In genomic region chr3:141389703-141390102, GRCh38 we compare ENCODE assay signal across 18 cellular contexts. TPM values are rescaled to one million over a fixed set of nuclear protein-coding genes. Genes with fewer than 3 reads are reported as not detected.
DNase-seq lines count a peak whose midpoint lies in the region; ATAC-seq, FAIRE-seq and TF ChIP-seq lines count a peak whose summit lies in the region.
"Had no signal": no experiment of that assay in that cellular context is flagged by ENCODE, and none has a peak within 500 bp of the region (broad histone marks: within the 10 kb centered on the region; RNA-seq: fewer than 3 reads in every experiment).

No MANE protein-coding gene starts in this region.

- TF ChIP-seq POLR2A in HepG2 (IDR thresholded peaks at IDR 0.05; ENCODE audit: insufficient read depth in 1 of 2, low read depth in 2 of 2, low read length in 2 of 2): no peak
- no peak for TF ChIP-seq POLR2A in right lobe of liver (IDR thresholded peaks at IDR 0.05)
- no peak for TF ChIP-seq POLR2A in thyroid gland (IDR thresholded peaks at IDR 0.05)

- no peaks in the 10 kb centered on the region for H3K9me3 Mint-ChIP-seq in T-cell
- H3K9me3 Mint-ChIP-seq in immature natural killer cell: peaks cover 0 to 2% (median 0%) of the 10 kb centered on the region in 6 donors
- H3K9me3 Mint-ChIP-seq in nephron progenitor cell: peaks cover 4% of the 10 kb centered on the region
- H3K9me3 Mint-ChIP-seq: stimulated activated naive B cell treated with anti-CD40 and anti-IgM and Interleukin-4, amounts not matched to agents 10 μg/mL and 1 μg/mL and 100 μg/mL, for 72 hours had no signal

- H3K4me3 Mint-ChIP-seq in T-cell (peak overlapping the region in 1 of 3 donors; percentile 63), immature natural killer cell (no peak overlapping the region), nephron progenitor cell (no peak overlapping the region)

- peaks cover 6 to 16% of the 10 kb centered on the region in 2 experiments for H3K36me3 ChIP-seq in HepG2 (replicated peaks in 1 of 2; ENCODE audit: control insufficient read depth in 1 of 2, insufficient read depth in 2 of 2, low read length in 2 of 2)
- no peaks in the 10 kb centered on the region for H3K36me3 ChIP-seq in right lobe of liver
- no peaks in the 10 kb centered on the region for H3K36me3 ChIP-seq in thyroid gland
- H3K36me3 ChIP-seq: BLaER1 had no signal

- H3K27ac Mint-ChIP-seq in T-cell: peak overlapping the region; percentile 17 to 50
- no peak overlapping the region for H3K27ac Mint-ChIP-seq in immature natural killer cell
- H3K27ac Mint-ChIP-seq in nephron progenitor cell: no peak overlapping the region
- H3K27ac Mint-ChIP-seq: naive B cell; stimulated activated naive B cell treated with anti-CD40 and anti-IgM and Interleukin-4, amounts not matched to agents 10 μg/mL and 1 μg/mL and 100 μg/mL, for 72 hours had no signal

- intact Hi-C loops in HepG2 (cut with micrococcal nuclease; ENCODE audit: unreplicated experiment): no loop called here
- intact Hi-C loops in right lobe of liver (cut with DNase I): no loop called here
- intact Hi-C loops in thyroid gland (cut with DNase I): no loop called here

- no peaks in the 10 kb centered on the region for H4K20me1 ChIP-seq in HepG2 (ENCODE audit: insufficient read depth, low read length)
- H4K20me1 ChIP-seq: BLaER1 had no signal

- no peak overlapping the region for H2AFZ ChIP-seq in HepG2 (ENCODE audit: low read length)

- peaks cover 0 to 14% (median 14%) of the 10 kb centered on the region in 3 donors for H3K4me1 Mint-ChIP-seq in T-cell
- H3K4me1 Mint-ChIP-seq in immature natural killer cell: peaks cover 0 to 3% of the 10 kb centered on the region in 2 donors
- H3K4me1 Mint-ChIP-seq in nephron progenitor cell: peaks cover 63% of the 10 kb centered on the region

- H3K4me2 ChIP-seq in HepG2 (ENCODE audit: low read depth, low read length): no peak overlapping the region
- H3K4me2 ChIP-seq: BLaER1 had no signal

- CTCF ChIA-PET in HepG2 (lab: Yijun Ruan, JAX; ENCODE audit: low intra/inter-chr PET ratio, low total read pairs) (no interaction called here), T-cell (lab: Charles Lee) (interaction anchor here in 1 of 2 donors (2.1 kb wide), 1 partner anchor 65 kb away, joined by 6 read pairs; no protein-coding TSS in a partner anchor)

- POLR2A ChIA-PET in HepG2 (lab: Yijun Ruan, JAX): no interaction called here
- POLR2A ChIA-PET in T-cell (lab: Charles Lee): interaction anchor here in 1 of 2 donors (0.6 to 0.7 kb wide), 2 partner anchors 16 to 46 kb away, joined by 6 to 17 read pairs; no protein-coding TSS in a partner anchor

- no peaks in the 10 kb centered on the region for H3K27me3 Mint-ChIP-seq in T-cell
- peaks cover 2 to 5% (median 4%) of the 10 kb centered on the region in 3 donors for H3K27me3 Mint-ChIP-seq in immature natural killer cell (ENCODE audit: low read depth in 3 of 3)
- H3K27me3 Mint-ChIP-seq in nephron progenitor cell (ENCODE audit: low read depth, poor library complexity): no peaks in the 10 kb centered on the region

- TF ChIP-seq CTCF in HepG2 (CRISPR knock-in tag; IDR thresholded peaks at IDR 0.05): no peak
- TF ChIP-seq CTCF in right lobe of liver (IDR thresholded peaks at IDR 0.05): no peak
- TF ChIP-seq CTCF in thyroid gland (IDR thresholded peaks at IDR 0.05): no peak
- no peak for TF ChIP-seq CTCF in nephron progenitor cell (IDR thresholded peaks at IDR 0.05)

- TF ChIP-seq EP300 in HepG2 (IDR thresholded peaks at IDR 0.05; ENCODE audit: low read depth in 2 of 2, low read length in 2 of 2) (no peak), HepG2 (CRISPR knock-in tag; IDR thresholded peaks at IDR 0.05; ENCODE audit: borderline replicate concordance) (no peak)

- no peak overlapping the region for H3K27ac ChIP-seq in HepG2 (ENCODE audit: extremely low read length, insufficient read depth, low read length)
- H3K27ac ChIP-seq in right lobe of liver: no peak overlapping the region
- H3K27ac ChIP-seq in epithelial cell of prostate: peak overlapping the region; percentile 15
- peak overlapping the region in 2 of 3 donors; percentile 80 to 93 for H3K27ac ChIP-seq in thyroid gland
- H3K27ac ChIP-seq: BLaER1, right atrium auricular region had no signal

- in situ Hi-C loops in HepG2 (cut with HindIII; ENCODE audit: extremely low pct_ligation_motif_present, low pct_unique_long_range_greater_than_20kb): no loop called here

- H3K79me2 ChIP-seq in HepG2 (ENCODE audit: insufficient read depth, low read length): no peaks in the 10 kb centered on the region

- H3K9me3 ChIP-seq in HepG2 (ENCODE audit: low read length): no peaks in the 10 kb centered on the region
- H3K9me3 ChIP-seq in right lobe of liver: no peaks in the 10 kb centered on the region
- no peaks in the 10 kb centered on the region for H3K9me3 ChIP-seq in thyroid gland
- H3K9me3 ChIP-seq: BLaER1, body of pancreas, right atrium auricular region had no signal

- H3K4me3 ChIP-seq in HepG2 (replicated peaks in 1 of 3; ENCODE audit: insufficient read depth in 1 of 3, low read depth in 2 of 3, low read length in 3 of 3) (no peak overlapping the region), right lobe of liver (no peak overlapping the region), thyroid gland (replicated peaks in 1 of 3) (no peak overlapping the region)
- H3K4me3 ChIP-seq: BLaER1, body of pancreas, right atrium auricular region had no signal

- no peak overlapping the region for H3K9ac ChIP-seq in HepG2 (ENCODE audit: insufficient read depth, low read depth, low read length)
- H3K9ac ChIP-seq: BLaER1 had no signal

- DNase-seq in HepG2 (ENCODE audit: low spot score): no peak
- no peak for DNase-seq in right lobe of liver
- DNase-seq in T-cell: no peak
- DNase-seq in epithelial cell of prostate (ENCODE audit: low read depth, low spot score): no peak
- no peak for DNase-seq in thyroid gland
- DNase-seq in NCI-H2107 (lab: John Stamatoyannopoulos, UW): no peak
- DNase-seq in immature natural killer cell: no peak
- DNase-seq in nephron progenitor cell: no peak
- DNase-seq: activated CD4-positive, alpha-beta T cell treated with anti-CD3 and anti-CD28 coated beads, Interleukin-2, amount 50 U/mL, for 48 hours; activated effector memory CD4-positive, alpha-beta T cell treated with Interleukin-2 at 50 U/mL for 16 hours; body of pancreas; DND-41; naive B cell; NCI-H1417 treated with DMSO at 0.1 percent for 48 hours; stimulated activated naive B cell treated with anti-CD40 and anti-IgM and Interleukin-4, amounts not matched to agents 10 μg/mL and 1 μg/mL and 100 μg/mL, for 72 hours had no signal

- BruUV-seq in HepG2 (replicated peaks; lab: Mats Ljungman, UMichigan): no TSS peak

- no peak for FAIRE-seq in HepG2 (lab: Jason Lieb, UNC)
- FAIRE-seq: urothelium cell line had no signal

- H3K4me1 ChIP-seq in HepG2 (ENCODE audit: insufficient read depth, low read length) (peaks cover 58% of the 10 kb centered on the region), right lobe of liver (peaks cover 0 to 25% (median 0%) of the 10 kb centered on the region in 4 donors), thyroid gland (peaks cover 61 to 67% of the 10 kb centered on the region in 2 donors)
- H3K4me1 ChIP-seq: BLaER1, right atrium auricular region had no signal

- no peak for TF ChIP-seq RAD21 in HepG2 (CRISPR knock-in tag; IDR thresholded peaks at IDR 0.05)

- ATAC-seq in HepG2: no peak
- no peak for ATAC-seq in right lobe of liver
- ATAC-seq in T-cell (replicated peaks in 1 of 4): no peak
- ATAC-seq: body of pancreas; stimulated activated naive B cell treated with anti-CD40 and anti-IgM and Interleukin-4, amounts not matched to agents 10 μg/mL and 1 μg/mL and 100 μg/mL, for 72 hours had no signal

- WGBS in HepG2 (ENCODE audit: low lambda C conversion rate): 94% methylated on average over 5 of the region's 5 CpGs
- 84% methylated on average over 5 of the region's 5 CpGs for WGBS in right lobe of liver (ENCODE audit: insufficient coverage, low coverage, low lambda C conversion rate, missing lambda C conversion rate)
- WGBS in thyroid gland, 2 donors: 93 to 94% methylated on average over 5 of the region's 5 CpGs

- no peaks in the 10 kb centered on the region for H3K36me3 Mint-ChIP-seq in T-cell
- H3K36me3 Mint-ChIP-seq in immature natural killer cell: no peaks in the 10 kb centered on the region
- H3K36me3 Mint-ChIP-seq in nephron progenitor cell (ENCODE audit: low read depth): peaks cover 16% of the 10 kb centered on the region

- H3K27me3 ChIP-seq in HepG2 (ENCODE audit: control insufficient read depth in 1 of 2, insufficient read depth in 2 of 2, low read length in 2 of 2): no peaks in the 10 kb centered on the region
- no peaks in the 10 kb centered on the region for H3K27me3 ChIP-seq in right lobe of liver
- no peaks in the 10 kb centered on the region for H3K27me3 ChIP-seq in thyroid gland
- H3K27me3 ChIP-seq: BLaER1, body of pancreas, right atrium auricular region had no signal

RNA-seq across cellular contexts. Expression of gene ZBTB38, which starts 21.4 kb away (rescaled TPM):
- total RNA-seq in HepG2 (2016; rRNA removed; fragmentation: Illumina TruSeq; extraction: Trizol): 51.7 and 77.9 TPM in 2 replicates
- total RNA-seq in HepG2 (2016; cell fraction: cytosol; rRNA removed; fragmentation: Illumina TruSeq; extraction: Trizol; ENCODE audit: low read depth): 8.0 and 8.8 TPM in 2 replicates
- total RNA-seq in HepG2 (2016; cell fraction: insoluble cytoplasmic fraction; rRNA removed; fragmentation: Illumina TruSeq; extraction: Trizol): 47.2 and 73.5 TPM in 2 replicates
- 24.0 and 25.0 TPM in 2 replicates for total RNA-seq in HepG2 (2016; cell fraction: membrane; rRNA removed; fragmentation: Illumina TruSeq; extraction: Trizol)
- 50.9 and 56.2 TPM in 2 replicates for total RNA-seq in HepG2 (2016; cell fraction: nucleus; rRNA removed; fragmentation: Illumina TruSeq; extraction: Trizol)
- polyA plus RNA-seq in HepG2 (2011; rRNA removed): 20.4 and 26.8 TPM in 2 replicates
- 14.8 and 18.8 TPM in 2 replicates for polyA plus RNA-seq in HepG2 (2011; cell fraction: cytosol; rRNA removed)
- polyA plus RNA-seq in HepG2 (2011; cell fraction: nucleus; rRNA removed): 26.0 and 30.5 TPM in 2 replicates
- polyA plus RNA-seq in HepG2 (2012): 30.3 and 41.4 TPM in 2 replicates
- polyA plus RNA-seq in HepG2 (2016; cell fraction: cytosol; fragmentation: Illumina TruSeq; extraction: Trizol; ENCODE audit: low read depth): 0.80 and 1.00 TPM in 2 replicates
- 32.5 and 33.4 TPM in 2 replicates for polyA plus RNA-seq in HepG2 (2016; cell fraction: insoluble cytoplasmic fraction; fragmentation: Illumina TruSeq; extraction: Trizol; ENCODE audit: low read depth)
- polyA plus RNA-seq in HepG2 (2016; cell fraction: membrane; fragmentation: Illumina TruSeq; extraction: Trizol; ENCODE audit: low read depth): 2.7 and 3.4 TPM in 2 replicates
- polyA plus RNA-seq in HepG2 (2016; cell fraction: nucleus; fragmentation: Illumina TruSeq; extraction: Trizol; ENCODE audit: insufficient read depth, low read depth): 35.8 and 35.9 TPM in 2 replicates
- 48.8 and 66.3 TPM in 2 replicates for polyA minus RNA-seq in HepG2 (2011; rRNA and poly(A)+ RNA removed; ENCODE audit: low replicate concordance)
- polyA minus RNA-seq in HepG2 (2011; cell fraction: cytosol; rRNA and poly(A)+ RNA removed): 52.1 and 52.3 TPM in 2 replicates
- 130 and 149 TPM in 2 replicates for polyA minus RNA-seq in HepG2 (2011; cell fraction: nucleus; rRNA and poly(A)+ RNA removed)
- 10 to 100 TPM; 29.4 to 75.2 (median 36.6) TPM for total RNA-seq in right lobe of liver
- total RNA-seq in T-cell: 10 to 100 TPM; 38.7 to 72.3 (median 58.2) TPM
- total RNA-seq in thyroid gland: 100 to 1,000 TPM; 143 to 185 (median 165) TPM
- polyA plus RNA-seq in immature natural killer cell: 10 to 100 TPM; 31.4 to 98.7 (median 68.1) TPM

Comparison
In these comparisons a context has a peak if more than half of its experiments do, and no peak if none do; other contexts are left out.
1. H3K27ac ChIP-seq: peak in epithelial cell of prostate (single experiment) and thyroid gland (2 of 3); none in HepG2 (single experiment) and right lobe of liver (0 of 3).
2. H3K27ac Mint-ChIP-seq: peak in T-cell (2 of 2); none in immature natural killer cell (0 of 6) and nephron progenitor cell (single experiment).